ENCODE assay signal across 1 cellular context in genomic region chr2:187577310-187577709, GRCh38.
TF ChIP-seq lines count a peak whose summit lies in the region.

No MANE protein-coding gene starts in this region.

TF ChIP-seq in HEK293, 187 proteins besides CTCF, POLR2A, EP300 and RAD21 (continued from another document):
- no peak for TF ChIP-seq ZNF280D (tag by site-specific recombination; IDR thresholded peaks at IDR 0.05)
- no peak for TF ChIP-seq MEIS1 (CRISPR knock-in tag; IDR thresholded peaks at IDR 0.05; ENCODE audit: borderline replicate concordance)
- no peak for TF ChIP-seq YY1 (tag by site-specific recombination; IDR thresholded peaks at IDR 0.05)
- no peak for TF ChIP-seq BCL11A (tag by site-specific recombination; IDR thresholded peaks at IDR 0.05; ENCODE audit: low read depth)
- TF ChIP-seq ZNF626 (tag by site-specific recombination; IDR thresholded peaks at IDR 0.05), result no peak
- no peak for TF ChIP-seq ZNF354C (tag by site-specific recombination; IDR thresholded peaks at IDR 0.05; ENCODE audit: borderline replicate concordance, low read depth)
- no peak for TF ChIP-seq ZNF623 (tag by site-specific recombination; IDR thresholded peaks at IDR 0.05)
- no peak for TF ChIP-seq ZNF138 (tag by site-specific recombination; IDR thresholded peaks at IDR 0.05; ENCODE audit: borderline replicate concordance)
- TF ChIP-seq HOXC10 (CRISPR knock-in tag; IDR thresholded peaks at IDR 0.05), result no peak
- no peak for TF ChIP-seq BCL11B (tag by site-specific recombination; IDR thresholded peaks at IDR 0.05; ENCODE audit: low read depth)
